30 cellular contexts compared by ENCODE assay signal in genomic region chr11:1745701-1746320, GRCh38. TPM values are rescaled to one million over a fixed set of nuclear protein-coding genes. Genes with fewer than 3 reads are reported as not detected.
DNase-seq lines count a peak whose midpoint lies in the region; ATAC-seq and TF ChIP-seq lines count a peak whose summit lies in the region.
"Had no signal": no experiment of that assay in that cellular context is flagged by ENCODE, and none has a peak within 500 bp of the region (broad histone marks: within the 10 kb centered on the region; RNA-seq: fewer than 3 reads in every experiment).

No MANE protein-coding gene starts in this region.

- H3K36me3 ChIP-seq in RWPE2 (ENCODE audit: low read depth) (no peaks in the 10 kb centered on the region), trophoblast cell (ENCODE audit: control insufficient read depth in 1 of 2, insufficient read depth in 2 of 2, low read length in 2 of 2) (peaks cover 0 to 1% of the 10 kb centered on the region in 2 experiments)
- H3K36me3 ChIP-seq: vagina, WERI-Rb-1 had no signal

- H3K4ac ChIP-seq in trophoblast cell (ENCODE audit: low read depth, low read length), result no peak overlapping the region

- no peak overlapping the region for H2AK5ac ChIP-seq in trophoblast cell (ENCODE audit: low read length)

- H3K4me2 ChIP-seq in trophoblast cell (ENCODE audit: low read length), result no peak overlapping the region

- no peaks in the 10 kb centered on the region for H3K79me2 ChIP-seq in trophoblast cell (ENCODE audit: control insufficient read depth, insufficient read depth, low read length, poor library complexity)

- no peak overlapping the region for H2BK12ac ChIP-seq in trophoblast cell (ENCODE audit: low read length)

- intact Hi-C loops in Calu3 (cut with micrococcal nuclease; ENCODE audit: unreplicated experiment), result no loop called here

- H3K9me3 Mint-ChIP-seq in Calu3 (ENCODE audit: low read depth, unreplicated experiment) (no peaks in the 10 kb centered on the region), glutamatergic neuron (ENCODE audit: unreplicated experiment) (peaks cover 14% of the 10 kb centered on the region)
- peaks cover 6 to 8% of the 10 kb centered on the region in 2 donors for H3K9me3 Mint-ChIP-seq in activated T-cell treated with anti-CD3 and anti-CD28 coated beads, Interleukin-2, amount 50 U/mL, for 72 hours
- H3K9me3 Mint-ChIP-seq: dendritic cell treated with granulocyte-macrophage colony-stimulating factor and Interleukin-4, amounts not matched to agents 40 ng/mL and 50 ng/mL, for 4 days had no signal

- H3K14ac ChIP-seq in trophoblast cell (ENCODE audit: low read length), result no peak overlapping the region

- peak overlapping the region; percentile 91 for H3K23ac ChIP-seq in trophoblast cell (ENCODE audit: low read length)

- H3K9me3 ChIP-seq in RWPE2 (ENCODE audit: severe bottlenecking) (no peaks in the 10 kb centered on the region), trophoblast cell (ENCODE audit: insufficient read depth, low read depth, low read length) (peaks cover 24% of the 10 kb centered on the region)
- H3K9me3 ChIP-seq: BLaER1 treated with 17β-estradiol and CSF1 and Interleukin-3, amounts not matched to agents 10 nM and 100 nM; spleen; vagina had no signal

- no peak for DNase-seq in Calu3
- DNase-seq in RWPE2 (ENCODE audit: low spot score), result peak; percentile 19
- no peak for DNase-seq in glutamatergic neuron
- DNase-seq in trophoblast cell, result no peak
- no peak for DNase-seq in activated T-cell treated with anti-CD3 and anti-CD28 coated beads, Interleukin-2, amount 50 U/mL, for 72 hours
- no peak for DNase-seq in NCI-H82 treated with DMSO at 0.1 percent for 48 hours (lab: John Stamatoyannopoulos, UW; ENCODE audit: unreplicated experiment)
- DNase-seq in activated CD4-positive, alpha-beta T cell treated with anti-CD3 and anti-CD28 coated beads for 1 hour, result no peak
- DNase-seq: activated CD4-positive, alpha-beta T cell treated with anti-CD3 and anti-CD28 coated beads, Interleukin-2, amount 50 U/mL, for 48 hours; HCEC 1CT; islet precursor cell; NCI-H2081 treated with DMSO at 0.1 percent for 48 hours; NCI-H345; NCI-H774; occipital lobe; retina; stimulated activated CD4-positive, alpha-beta T cell treated with anti-CD3 and anti-CD28 coated beads, Interleukin-2, amount 100 ng/mL, for 48 hours; WERI-Rb-1 had no signal

- no CpG with 5 or more reads among the region's 14 CpGs for WGBS in trophoblast cell (ENCODE audit: extremely low coverage, insufficient coverage, insufficient read length)

- CTCF ChIA-PET in Calu3 (lab: Charles Lee), result no interaction called here

- H2AFZ ChIP-seq in trophoblast cell (ENCODE audit: insufficient read depth, low read length, poor library complexity), result no peak overlapping the region

- H3K9ac ChIP-seq in trophoblast cell (ENCODE audit: low read length), result peak overlapping the region; percentile 6
- H3K9ac ChIP-seq: BLaER1 treated with 17β-estradiol and CSF1 and Interleukin-3, amounts not matched to agents 10 nM and 100 nM had no signal

- H3K4me1 ChIP-seq in RWPE2 (ENCODE audit: insufficient read depth, poor library complexity, severe bottlenecking) (peaks cover 6% of the 10 kb centered on the region), trophoblast cell (ENCODE audit: control insufficient read depth in 1 of 2, insufficient read depth in 2 of 2, low read length in 2 of 2) (no peaks in the 10 kb centered on the region)

- H3K18ac ChIP-seq in trophoblast cell (ENCODE audit: low read length), result no peak overlapping the region

- no peak overlapping the region for H4K12ac ChIP-seq in trophoblast cell (ENCODE audit: low read depth, low read length)

- H4K91ac ChIP-seq in trophoblast cell (ENCODE audit: low read depth, low read length), result no peak overlapping the region

- H3K4me3 Mint-ChIP-seq in Calu3 (ENCODE audit: low read depth, unreplicated experiment) (no peak overlapping the region), glutamatergic neuron (ENCODE audit: unreplicated experiment) (peak overlapping the region; percentile 74)
- no peak overlapping the region for H3K4me3 Mint-ChIP-seq in activated T-cell treated with anti-CD3 and anti-CD28 coated beads, Interleukin-2, amount 50 U/mL, for 72 hours
- H3K4me3 Mint-ChIP-seq: dendritic cell treated with granulocyte-macrophage colony-stimulating factor and Interleukin-4, amounts not matched to agents 40 ng/mL and 50 ng/mL, for 4 days; stimulated activated memory B cell treated with anti-CD40 and anti-IgM and Interleukin-4, amounts not matched to agents 10 μg/mL and 1 μg/mL and 100 μg/mL, for 72 hours had no signal

- H3K27ac Mint-ChIP-seq in Calu3 (ENCODE audit: unreplicated experiment), result peak overlapping the region; percentile 49
- H3K27ac Mint-ChIP-seq in glutamatergic neuron (ENCODE audit: unreplicated experiment), result no peak overlapping the region
- no peak overlapping the region for H3K27ac Mint-ChIP-seq in activated T-cell treated with anti-CD3 and anti-CD28 coated beads, Interleukin-2, amount 50 U/mL, for 72 hours
- H3K27ac Mint-ChIP-seq: dendritic cell treated with granulocyte-macrophage colony-stimulating factor and Interleukin-4, amounts not matched to agents 40 ng/mL and 50 ng/mL, for 4 days; IgD-negative memory B cell; stimulated activated memory B cell treated with anti-CD40 and anti-IgM and Interleukin-4, amounts not matched to agents 10 μg/mL and 1 μg/mL and 100 μg/mL, for 72 hours had no signal

- no peak overlapping the region for H2BK120ac ChIP-seq in trophoblast cell (ENCODE audit: insufficient read depth, low read length, poor library complexity)

- H3K36me3 Mint-ChIP-seq in Calu3 (ENCODE audit: insufficient read depth, unreplicated experiment), result peaks cover 28% of the 10 kb centered on the region
- H3K36me3 Mint-ChIP-seq in glutamatergic neuron (ENCODE audit: unreplicated experiment), result peaks cover 5% of the 10 kb centered on the region
- no peaks in the 10 kb centered on the region for H3K36me3 Mint-ChIP-seq in activated T-cell treated with anti-CD3 and anti-CD28 coated beads, Interleukin-2, amount 50 U/mL, for 72 hours (ENCODE audit: insufficient read depth in 2 of 2)
- H3K36me3 Mint-ChIP-seq: brain; stimulated activated memory B cell treated with anti-CD40 and anti-IgM and Interleukin-4, amounts not matched to agents 10 μg/mL and 1 μg/mL and 100 μg/mL, for 72 hours had no signal

- no peaks in the 10 kb centered on the region for H3K4me1 Mint-ChIP-seq in Calu3 (ENCODE audit: low read depth, unreplicated experiment)
- H3K4me1 Mint-ChIP-seq in glutamatergic neuron (ENCODE audit: low read depth, unreplicated experiment), result peaks cover 21% of the 10 kb centered on the region
- H3K4me1 Mint-ChIP-seq in activated T-cell treated with anti-CD3 and anti-CD28 coated beads, Interleukin-2, amount 50 U/mL, for 72 hours (ENCODE audit: low read depth), result peaks cover 14% of the 10 kb centered on the region

- H3K27ac ChIP-seq in RWPE2 (ENCODE audit: poor library complexity, severe bottlenecking) (no peak overlapping the region), trophoblast cell (ENCODE audit: low read depth, low read length) (no peak overlapping the region)
- H3K27ac ChIP-seq: BLaER1 treated with 17β-estradiol and CSF1 and Interleukin-3, amounts not matched to agents 10 nM and 100 nM; WERI-Rb-1 had no signal

- BruUV-seq in Calu3 (replicated peaks; lab: Mats Ljungman, UMichigan), result no TSS peak

- H3K27me3 ChIP-seq in RWPE2 (ENCODE audit: insufficient read depth, poor library complexity, severe bottlenecking) (peaks cover 12% of the 10 kb centered on the region), trophoblast cell (ENCODE audit: insufficient read depth, low read length) (peaks cover 24% of the 10 kb centered on the region)
- H3K27me3 ChIP-seq: vagina had no signal

- no peak overlapping the region for H4K8ac ChIP-seq in trophoblast cell (ENCODE audit: low read depth, low read length)

- ATAC-seq in RWPE2 (ENCODE audit: low read depth) (no peak), GM18861 (IDR thresholded peaks at IDR 0.05; ENCODE audit: unreplicated experiment) (no peak)
- ATAC-seq in activated T-cell treated with anti-CD3 and anti-CD28 coated beads, Interleukin-2, amount 50 U/mL, for 72 hours (replicated peaks in 1 of 2), result no peak
- ATAC-seq: stimulated activated memory B cell treated with anti-CD40 and anti-IgM and Interleukin-4, amounts not matched to agents 10 μg/mL and 1 μg/mL and 100 μg/mL, for 72 hours had no signal

- H3K27me3 Mint-ChIP-seq in Calu3 (ENCODE audit: unreplicated experiment) (no peaks in the 10 kb centered on the region), glutamatergic neuron (ENCODE audit: unreplicated experiment) (peaks cover 14% of the 10 kb centered on the region)
- peaks cover 15% of the 10 kb centered on the region for H3K27me3 Mint-ChIP-seq in activated T-cell treated with anti-CD3 and anti-CD28 coated beads, Interleukin-2, amount 50 U/mL, for 72 hours (ENCODE audit: low read depth)

- no peak overlapping the region for H2BK5ac ChIP-seq in trophoblast cell (ENCODE audit: low read depth, low read length, poor library complexity)

- no peaks in the 10 kb centered on the region for H3K79me1 ChIP-seq in trophoblast cell (ENCODE audit: low read length)

- TF ChIP-seq CTCF in Calu3 (IDR thresholded peaks at IDR 0.05; ENCODE audit: unreplicated experiment), result no peak
- no peak for TF ChIP-seq CTCF in RWPE2 (IDR thresholded peaks at IDR 0.05; ENCODE audit: poor library complexity, severe bottlenecking)
- no peak for TF ChIP-seq CTCF in glutamatergic neuron (IDR thresholded peaks at IDR 0.05; ENCODE audit: partially characterized antibody, unreplicated experiment)

- no peak overlapping the region for H3K4me3 ChIP-seq in RWPE2 (ENCODE audit: severe bottlenecking)
- peak overlapping the region; percentile 38 for H3K4me3 ChIP-seq in trophoblast cell (ENCODE audit: low read depth, low read length)
- H3K4me3 ChIP-seq: BLaER1 treated with 17β-estradiol and CSF1 and Interleukin-3, amounts not matched to agents 10 nM and 100 nM; vagina had no signal

RNA-seq across cellular contexts. Expression of gene IFITM10, which starts 4.6 kb away (rescaled TPM):
- 3.3 and 8.1 TPM in 2 replicates for total RNA-seq in Calu3 (2022)
- 5.4 TPM for total RNA-seq in glutamatergic neuron (ENCODE audit: unreplicated experiment)
- polyA plus RNA-seq in trophoblast cell (2013), result 1.0 and 1.3 TPM in 2 replicates
- 1 to 10 TPM in 1 of 2 donors, under 1 TPM in 1; 0.91 to 1.5 TPM for total RNA-seq in activated T-cell treated with anti-CD3 and anti-CD28 coated beads, Interleukin-2, amount 50 U/mL, for 72 hours

RNA-seq across cellular contexts. Expression of gene CTSD, which starts 17.9 kb away (rescaled TPM):
- total RNA-seq in Calu3 (2022), result 531 and 685 TPM in 2 replicates
- total RNA-seq in glutamatergic neuron (ENCODE audit: unreplicated experiment), result 159 TPM
- polyA plus RNA-seq in trophoblast cell (2013), result 141 and 149 TPM in 2 replicates
- 10 to 100 TPM; 56.2 to 66.9 TPM for total RNA-seq in activated T-cell treated with anti-CD3 and anti-CD28 coated beads, Interleukin-2, amount 50 U/mL, for 72 hours

RNA-seq across cellular contexts. Expression of gene KRTAP5-6, which starts 48.8 kb away (rescaled TPM):
- total RNA-seq in Calu3 (2022) (not detected in 2 replicates), glutamatergic neuron (ENCODE audit: unreplicated experiment) (not detected)
- not detected in 2 replicates for polyA plus RNA-seq in trophoblast cell (2013)
- not detected for total RNA-seq in activated T-cell treated with anti-CD3 and anti-CD28 coated beads, Interleukin-2, amount 50 U/mL, for 72 hours
- total RNA-seq: lung microvascular endothelial cell, M059J, occipital lobe, OCI-LY7, Right ventricle myocardium superior, spleen, vagina had no signal
- polyA plus RNA-seq: adipose tissue, IgD-negative memory B cell, spleen had no signal
